In genomic region chr15:90080818-90081382, GRCh38 we compare ENCODE assay signal across 27 cellular contexts. TPM values are rescaled to one million over a fixed set of nuclear protein-coding genes. Genes with fewer than 3 reads are reported as not detected.
A peak's percentile ranks its signal among the peaks of the same experiment; 100 is the strongest.
DNase-seq lines count a peak whose midpoint lies in the region; ATAC-seq and TF ChIP-seq lines count a peak whose summit lies in the region.
"Had no signal": no experiment of that assay in that cellular context is flagged by ENCODE, and none has a peak within 500 bp of the region (broad histone marks: within the 10 kb centered on the region; RNA-seq: fewer than 3 reads in every experiment).

No MANE protein-coding gene starts in this region.

- peak overlapping the region; percentile 51 for H3K27ac Mint-ChIP-seq in activated CD4-positive, alpha-beta memory T cell treated with anti-CD3 and anti-CD28 coated beads for 36 hours
- H3K27ac Mint-ChIP-seq in activated CD4-positive, alpha-beta memory T cell treated with anti-CD3 and anti-CD28 coated beads, Interleukin-2, amount 10 ng/mL, durations not matched to agents 7 days and 5 days, result no peak overlapping the region
- peak overlapping the region; percentile 32 for H3K27ac Mint-ChIP-seq in stimulated activated effector memory CD8-positive, alpha-beta T cell treated with anti-CD3 and anti-CD28 coated beads, Interleukin-12 subunit alpha, Interleukin-12 subunit beta, amount 100 ng/mL, for 72 hours
- no peak overlapping the region for H3K27ac Mint-ChIP-seq in osteocyte (ENCODE audit: unreplicated experiment)
- H3K27ac Mint-ChIP-seq: endodermal cell, type B pancreatic cell had no signal

- H3K4me1 Mint-ChIP-seq in activated CD4-positive, alpha-beta memory T cell treated with anti-CD3 and anti-CD28 coated beads for 36 hours (ENCODE audit: low read depth), result peaks cover 4% of the 10 kb centered on the region
- H3K4me1 Mint-ChIP-seq in activated CD4-positive, alpha-beta memory T cell treated with anti-CD3 and anti-CD28 coated beads, Interleukin-2, amount 10 ng/mL, durations not matched to agents 7 days and 5 days, result peaks cover 3% of the 10 kb centered on the region
- H3K4me1 Mint-ChIP-seq in stimulated activated effector memory CD8-positive, alpha-beta T cell treated with anti-CD3 and anti-CD28 coated beads, Interleukin-12 subunit alpha, Interleukin-12 subunit beta, amount 100 ng/mL, for 72 hours, result peaks cover 1% of the 10 kb centered on the region
- peaks cover 13% of the 10 kb centered on the region for H3K4me1 Mint-ChIP-seq in osteocyte (ENCODE audit: unreplicated experiment)

- POLR2A ChIA-PET in activated CD4-positive, alpha-beta memory T cell treated with anti-CD3 and anti-CD28 coated beads for 36 hours (lab: Charles Lee), result no interaction called here
- POLR2A ChIA-PET in activated CD4-positive, alpha-beta memory T cell treated with anti-CD3 and anti-CD28 coated beads, Interleukin-2, amount 10 ng/mL, durations not matched to agents 7 days and 5 days (lab: Charles Lee), result no interaction called here

- H3K27me3 Mint-ChIP-seq in activated CD4-positive, alpha-beta memory T cell treated with anti-CD3 and anti-CD28 coated beads for 36 hours, result no peaks in the 10 kb centered on the region
- H3K27me3 Mint-ChIP-seq in activated CD4-positive, alpha-beta memory T cell treated with anti-CD3 and anti-CD28 coated beads, Interleukin-2, amount 10 ng/mL, durations not matched to agents 7 days and 5 days, result no peaks in the 10 kb centered on the region
- no peaks in the 10 kb centered on the region for H3K27me3 Mint-ChIP-seq in osteocyte (ENCODE audit: unreplicated experiment)
- H3K27me3 Mint-ChIP-seq: naive thymus-derived CD8-positive, alpha-beta T cell; type B pancreatic cell had no signal

- TF ChIP-seq CTCF in osteocyte (IDR thresholded peaks at IDR 0.05), result no peak

- no peak overlapping the region for H3K4me3 Mint-ChIP-seq in activated CD4-positive, alpha-beta memory T cell treated with anti-CD3 and anti-CD28 coated beads for 36 hours
- no peak overlapping the region for H3K4me3 Mint-ChIP-seq in activated CD4-positive, alpha-beta memory T cell treated with anti-CD3 and anti-CD28 coated beads, Interleukin-2, amount 10 ng/mL, durations not matched to agents 7 days and 5 days
- H3K4me3 Mint-ChIP-seq in stimulated activated effector memory CD8-positive, alpha-beta T cell treated with anti-CD3 and anti-CD28 coated beads, Interleukin-12 subunit alpha, Interleukin-12 subunit beta, amount 100 ng/mL, for 72 hours, result no peak overlapping the region
- no peak overlapping the region for H3K4me3 Mint-ChIP-seq in osteocyte (ENCODE audit: unreplicated experiment)
- H3K4me3 Mint-ChIP-seq: CD14-positive monocyte; endodermal cell; naive thymus-derived CD8-positive, alpha-beta T cell; type B pancreatic cell had no signal

- H3K27me3 ChIP-seq in layer of hippocampus (ENCODE audit: control insufficient read depth, insufficient read depth, low read length), result no peaks in the 10 kb centered on the region
- H3K27me3 ChIP-seq: esophagus squamous epithelium, ovary had no signal

- intact Hi-C loops in activated CD4-positive, alpha-beta memory T cell treated with anti-CD3 and anti-CD28 coated beads for 36 hours (cut with micrococcal nuclease), result no loop called here

- DNase-seq in activated CD4-positive, alpha-beta memory T cell treated with anti-CD3 and anti-CD28 coated beads for 36 hours, result no peak
- DNase-seq in activated CD4-positive, alpha-beta memory T cell treated with anti-CD3 and anti-CD28 coated beads, Interleukin-2, amount 10 ng/mL, durations not matched to agents 7 days and 5 days, result no peak
- DNase-seq in caudate nucleus (lab: John Stamatoyannopoulos, UW), result peak in 5 of 61 donors; percentile 7 to 51 (median 29)
- DNase-seq in stimulated activated effector memory CD8-positive, alpha-beta T cell treated with anti-CD3 and anti-CD28 coated beads, Interleukin-12 subunit alpha, Interleukin-12 subunit beta, amount 100 ng/mL, for 72 hours (ENCODE audit: low spot score in 2 of 2), result no peak
- no peak for DNase-seq in OCI-M2 (lab: John Stamatoyannopoulos, UW; ENCODE audit: unreplicated experiment)
- no peak for DNase-seq in osteocyte (ENCODE audit: extremely low spot score, unreplicated experiment)
- DNase-seq: activated gamma-delta T cell treated with Interleukin-2 at 50 U/mL for 16 hours; activated T-cell treated with anti-CD3 and anti-CD28 coated beads, Interleukin-2, amount 50 U/mL, for 1 hour; Calu3; endodermal cell; esophagus squamous epithelium; hippocampal formation; midbrain; naive thymus-derived CD8-positive, alpha-beta T cell; NCI-H1436; NCI-H446; NCI-H82; ovary; stimulated activated CD4-positive, alpha-beta T cell treated with anti-CD3 and anti-CD28 coated beads, Interleukin-2, amount 100 ng/mL, for 24 hours; T-helper 2 cell had no signal

- CTCF ChIA-PET in activated CD4-positive, alpha-beta memory T cell treated with anti-CD3 and anti-CD28 coated beads for 36 hours (lab: Charles Lee), result interaction anchor here (0.6 to 2.5 kb wide), 2 partner anchors 10 to 156 kb away, joined by 6 to 11 read pairs; no protein-coding TSS in a partner anchor
- CTCF ChIA-PET in activated CD4-positive, alpha-beta memory T cell treated with anti-CD3 and anti-CD28 coated beads, Interleukin-2, amount 10 ng/mL, durations not matched to agents 7 days and 5 days (lab: Charles Lee), result interaction anchor here (3.0 kb wide), 1 partner anchor 10 kb away, joined by 11 read pairs; no protein-coding TSS in a partner anchor

- peak overlapping the region; percentile 52 for H3K27ac ChIP-seq in caudate nucleus (ENCODE audit: low read depth, low read length)
- peak overlapping the region; percentile 6 for H3K27ac ChIP-seq in layer of hippocampus (ENCODE audit: low read depth, low read length)
- H3K27ac ChIP-seq: 22Rv1, coronary artery, ovary had no signal

- no peak for ATAC-seq in stimulated activated effector memory CD8-positive, alpha-beta T cell treated with anti-CD3 and anti-CD28 coated beads, Interleukin-12 subunit alpha, Interleukin-12 subunit beta, amount 100 ng/mL, for 72 hours
- no peak for ATAC-seq in GM18861 (IDR thresholded peaks at IDR 0.05; ENCODE audit: unreplicated experiment)
- ATAC-seq: left lobe of liver; naive thymus-derived CD8-positive, alpha-beta T cell had no signal

- H3K36me3 Mint-ChIP-seq in activated CD4-positive, alpha-beta memory T cell treated with anti-CD3 and anti-CD28 coated beads for 36 hours, result peaks cover 21% of the 10 kb centered on the region
- peaks cover 38% of the 10 kb centered on the region for H3K36me3 Mint-ChIP-seq in activated CD4-positive, alpha-beta memory T cell treated with anti-CD3 and anti-CD28 coated beads, Interleukin-2, amount 10 ng/mL, durations not matched to agents 7 days and 5 days (ENCODE audit: low read depth)
- H3K36me3 Mint-ChIP-seq in stimulated activated effector memory CD8-positive, alpha-beta T cell treated with anti-CD3 and anti-CD28 coated beads, Interleukin-12 subunit alpha, Interleukin-12 subunit beta, amount 100 ng/mL, for 72 hours, result peaks cover 33% of the 10 kb centered on the region
- peaks cover 13% of the 10 kb centered on the region for H3K36me3 Mint-ChIP-seq in osteocyte (ENCODE audit: unreplicated experiment)

- no peaks in the 10 kb centered on the region for H3K9me3 Mint-ChIP-seq in activated CD4-positive, alpha-beta memory T cell treated with anti-CD3 and anti-CD28 coated beads for 36 hours
- no peaks in the 10 kb centered on the region for H3K9me3 Mint-ChIP-seq in activated CD4-positive, alpha-beta memory T cell treated with anti-CD3 and anti-CD28 coated beads, Interleukin-2, amount 10 ng/mL, durations not matched to agents 7 days and 5 days
- no peaks in the 10 kb centered on the region for H3K9me3 Mint-ChIP-seq in stimulated activated effector memory CD8-positive, alpha-beta T cell treated with anti-CD3 and anti-CD28 coated beads, Interleukin-12 subunit alpha, Interleukin-12 subunit beta, amount 100 ng/mL, for 72 hours
- no peaks in the 10 kb centered on the region for H3K9me3 Mint-ChIP-seq in osteocyte (ENCODE audit: unreplicated experiment)
- H3K9me3 Mint-ChIP-seq: CD14-positive monocyte; endodermal cell; naive thymus-derived CD8-positive, alpha-beta T cell; type B pancreatic cell had no signal

RNA-seq across cellular contexts. Expression of gene IDH2, which starts 21.4 kb away (rescaled TPM):
- total RNA-seq in activated CD4-positive, alpha-beta memory T cell treated with anti-CD3 and anti-CD28 coated beads for 36 hours, result 100 to 1,000 TPM; 170 to 175 TPM
- total RNA-seq in activated CD4-positive, alpha-beta memory T cell treated with anti-CD3 and anti-CD28 coated beads, Interleukin-2, amount 10 ng/mL, durations not matched to agents 7 days and 5 days, result 100 to 1,000 TPM; 218 to 224 TPM
- 93.0 and 101 TPM in 2 replicates for total RNA-seq in osteocyte

Comparison
In these comparisons a context has a peak if more than half of its experiments do, and no peak if none do; other contexts are left out.
1. H3K27ac Mint-ChIP-seq: peak in activated CD4-positive, alpha-beta memory T cell treated with anti-CD3 and anti-CD28 coated beads for 36 hours (single experiment) and stimulated activated effector memory CD8-positive, alpha-beta T cell treated with anti-CD3 and anti-CD28 coated beads, Interleukin-12 subunit alpha, Interleukin-12 subunit beta, amount 100 ng/mL, for 72 hours (single experiment); none in activated CD4-positive, alpha-beta memory T cell treated with anti-CD3 and anti-CD28 coated beads, Interleukin-2, amount 10 ng/mL, durations not matched to agents 7 days and 5 days (single experiment) and osteocyte (single experiment).